ENCODE assay signal across 14 cellular contexts in genomic region chr6:150690681-150691080, GRCh38.
"Had no signal": no experiment of that assay in that cellular context is flagged by ENCODE, and none has a peak within 500 bp of the region (broad histone marks: within the 10 kb centered on the region; RNA-seq: fewer than 3 reads in every experiment).

No MANE protein-coding gene starts in this region.

- H3K27me3 ChIP-seq: body of pancreas had no signal

- H3K27me3 Mint-ChIP-seq: activated CD4-positive, alpha-beta T cell treated with anti-CD3 and anti-CD28 coated beads, Interleukin-2, amount 10 ng/mL, durations not matched to agents 7 days and 5 days; progenitor cell of endocrine pancreas; stimulated activated naive CD8-positive, alpha-beta T cell treated with anti-CD3 and anti-CD28 coated beads, Interleukin-15, amount 100 ng/mL, for 72 hours; type B pancreatic cell had no signal

- H3K36me3 Mint-ChIP-seq: immature natural killer cell; natural killer cell treated with Interleukin-12 subunit alpha and Interleukin-12 subunit beta and Interleukin-15 and Interleukin-18, amount 100 ng/mL, for 72 hours had no signal

- H3K4me3 Mint-ChIP-seq: activated CD4-positive, alpha-beta T cell treated with anti-CD3 and anti-CD28 coated beads, Interleukin-2, amount 10 ng/mL, durations not matched to agents 7 days and 5 days; activated CD8-positive, alpha-beta T cell treated with anti-CD3 and anti-CD28 coated beads, Interleukin-2, amount 10 ng/mL, durations not matched to agents 7 days and 5 days; activated naive CD4-positive, alpha-beta T cell treated with anti-CD3 and anti-CD28 coated beads for 36 hours; activated T-cell treated with anti-CD3 and anti-CD28 coated beads, Interleukin-2, amount 50 U/mL, for 4 hours; immature natural killer cell; natural killer cell treated with Interleukin-12 subunit alpha and Interleukin-12 subunit beta and Interleukin-15 and Interleukin-18, amount 100 ng/mL, for 72 hours; stimulated activated naive CD8-positive, alpha-beta T cell treated with anti-CD3 and anti-CD28 coated beads, Interleukin-15, amount 100 ng/mL, for 72 hours; type B pancreatic cell had no signal

- H3K4me3 ChIP-seq: body of pancreas had no signal

- H3K4me1 Mint-ChIP-seq: activated CD4-positive, alpha-beta T cell treated with anti-CD3 and anti-CD28 coated beads, Interleukin-2, amount 10 ng/mL, durations not matched to agents 7 days and 5 days; immature natural killer cell; stimulated activated naive CD8-positive, alpha-beta T cell treated with anti-CD3 and anti-CD28 coated beads, Interleukin-15, amount 100 ng/mL, for 72 hours had no signal

- DNase-seq: activated CD4-positive, alpha-beta T cell treated with anti-CD3 and anti-CD28 coated beads, Interleukin-2, amount 10 ng/mL, durations not matched to agents 7 days and 5 days; activated CD8-positive, alpha-beta T cell treated with anti-CD3 and anti-CD28 coated beads, Interleukin-2, amount 10 ng/mL, durations not matched to agents 7 days and 5 days; activated naive CD4-positive, alpha-beta T cell treated with anti-CD3 and anti-CD28 coated beads for 36 hours; activated T-cell treated with anti-CD3 and anti-CD28 coated beads, Interleukin-2, amount 50 U/mL, for 4 hours; body of pancreas; effector memory CD4-positive, alpha-beta T cell; immature natural killer cell; kidney glomerular epithelial cell; stimulated activated CD4-positive, alpha-beta T cell treated with anti-CD3 and anti-CD28 coated beads, Interleukin-2, amount 100 ng/mL, for 24 hours; stimulated activated naive CD8-positive, alpha-beta T cell treated with anti-CD3 and anti-CD28 coated beads, Interleukin-15, amount 100 ng/mL, for 72 hours had no signal

- H3K27ac Mint-ChIP-seq: activated CD4-positive, alpha-beta T cell treated with anti-CD3 and anti-CD28 coated beads, Interleukin-2, amount 10 ng/mL, durations not matched to agents 7 days and 5 days; activated CD8-positive, alpha-beta T cell treated with anti-CD3 and anti-CD28 coated beads, Interleukin-2, amount 10 ng/mL, durations not matched to agents 7 days and 5 days; activated naive CD4-positive, alpha-beta T cell treated with anti-CD3 and anti-CD28 coated beads for 36 hours; immature natural killer cell; natural killer cell treated with Interleukin-12 subunit alpha and Interleukin-12 subunit beta and Interleukin-15 and Interleukin-18, amount 100 ng/mL, for 72 hours; progenitor cell of endocrine pancreas; stimulated activated naive CD8-positive, alpha-beta T cell treated with anti-CD3 and anti-CD28 coated beads, Interleukin-15, amount 100 ng/mL, for 72 hours had no signal

- ATAC-seq: activated CD4-positive, CD25-positive, alpha-beta regulatory T cell treated with anti-CD3 and anti-CD28 coated beads, Interleukin-2, amount 50 U/mL, for 24 hours; activated CD8-positive, alpha-beta T cell treated with anti-CD3 and anti-CD28 coated beads, Interleukin-2, amount 10 ng/mL, durations not matched to agents 7 days and 5 days; activated T-cell treated with anti-CD3 and anti-CD28 coated beads, Interleukin-2, amount 50 U/mL, for 4 hours; body of pancreas; natural killer cell treated with Interleukin-12 subunit alpha and Interleukin-12 subunit beta and Interleukin-15 and Interleukin-18, amount 100 ng/mL, for 72 hours; stimulated activated naive CD8-positive, alpha-beta T cell treated with anti-CD3 and anti-CD28 coated beads, Interleukin-15, amount 100 ng/mL, for 72 hours had no signal

- H3K9me3 ChIP-seq: body of pancreas had no signal

- H3K9me3 Mint-ChIP-seq: activated CD4-positive, alpha-beta T cell treated with anti-CD3 and anti-CD28 coated beads, Interleukin-2, amount 10 ng/mL, durations not matched to agents 7 days and 5 days; activated naive CD4-positive, alpha-beta T cell treated with anti-CD3 and anti-CD28 coated beads for 36 hours; activated T-cell treated with anti-CD3 and anti-CD28 coated beads, Interleukin-2, amount 50 U/mL, for 4 hours; natural killer cell treated with Interleukin-12 subunit alpha and Interleukin-12 subunit beta and Interleukin-15 and Interleukin-18, amount 100 ng/mL, for 72 hours; stimulated activated naive CD8-positive, alpha-beta T cell treated with anti-CD3 and anti-CD28 coated beads, Interleukin-15, amount 100 ng/mL, for 72 hours; type B pancreatic cell had no signal

- H3K27ac ChIP-seq: body of pancreas had no signal
